ENCODE assay signal across 11 cellular contexts in the genomic region with DNA sequence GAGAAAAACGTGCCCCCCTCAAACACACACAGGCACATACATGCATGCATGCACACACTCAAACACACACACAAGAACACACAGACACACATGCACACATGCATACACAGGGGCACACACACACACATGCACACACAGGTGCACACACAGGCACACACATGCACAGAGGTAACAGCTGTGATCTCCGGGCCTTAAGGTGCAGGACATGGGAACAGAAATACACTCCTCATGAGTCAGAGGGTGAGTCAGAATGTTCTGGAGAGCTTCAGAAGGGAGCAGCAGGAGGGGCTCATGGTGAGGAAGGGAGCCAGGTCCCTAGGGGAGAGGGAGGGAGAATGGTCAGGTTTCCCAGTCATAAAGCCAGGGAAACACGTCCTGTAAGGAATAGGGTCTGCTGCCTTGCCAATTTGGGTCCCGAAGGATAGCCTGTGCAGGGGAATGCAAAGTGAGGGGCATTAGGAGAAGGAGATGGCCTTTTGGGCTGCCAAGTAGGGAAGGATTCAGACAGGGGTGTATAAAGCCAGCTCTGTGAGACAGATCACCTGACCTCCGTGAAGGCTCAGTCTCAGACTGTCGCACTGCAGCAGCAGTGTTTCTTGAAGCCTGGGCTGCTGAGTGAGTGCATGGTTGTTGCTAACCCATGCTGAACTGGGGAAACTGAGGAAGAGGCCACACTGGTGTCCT.
A peak's percentile ranks its signal among the peaks of the same experiment; 100 is the strongest.
DNase-seq lines count a peak whose midpoint lies in the region; ATAC-seq and TF ChIP-seq lines count a peak whose summit lies in the region.
"Had no signal": no experiment of that assay in that cellular context is flagged by ENCODE, and none has a peak within 500 bp of the region (broad histone marks: within the 10 kb centered on the region; RNA-seq: fewer than 3 reads in every experiment).

No MANE protein-coding gene starts in this region.

- no peaks in the 10 kb centered on the region for H3K9me3 ChIP-seq in body of pancreas

- no peak for TF ChIP-seq POLR2A in body of pancreas (IDR thresholded peaks at IDR 0.05)

- H3K4me1 ChIP-seq in body of pancreas: no peaks in the 10 kb centered on the region

- no peaks in the 10 kb centered on the region for H3K36me3 ChIP-seq in body of pancreas (replicated peaks in 1 of 2; ENCODE audit: insufficient read depth in 1 of 2, low read depth in 2 of 2)

- DNase-seq in ELR (ENCODE audit: low read depth): peak; percentile 76
- DNase-seq in RKO (ENCODE audit: low spot score): peak; percentile 58
- DNase-seq in retinal pigment epithelial cell (ENCODE audit: low read depth): peak; percentile 53
- DNase-seq in dorsolateral prefrontal cortex: no peak
- DNase-seq in NK-92 treated with Interleukin-12 subunit alpha and Interleukin-12 subunit beta, amount 100 ng/mL, for 24 hours (lab: John Stamatoyannopoulos, UW): no peak
- DNase-seq in GM10266 (ENCODE audit: extremely low spot score): no peak
- DNase-seq in body of pancreas: no peak
- DNase-seq: HFFc6, NCI-H2171, occipital lobe had no signal

- H3K27ac ChIP-seq in dorsolateral prefrontal cortex (no peak overlapping the region), body of pancreas (no peak overlapping the region)

- TF ChIP-seq CTCF in retinal pigment epithelial cell (conservative IDR thresholded peaks at IDR 0.05; ENCODE audit: low read depth, low read length) (no peak), dorsolateral prefrontal cortex (IDR thresholded peaks at IDR 0.05 in 54 of 56, conservative IDR thresholded peaks at IDR 0.05 in 2 of 56; ENCODE audit: low read depth in 1 of 56, partially characterized antibody in 56 of 56) (no peak), GM10266 (IDR thresholded peaks at IDR 0.05; ENCODE audit: control insufficient read depth, insufficient read depth, low read depth, missing control alignments) (no peak), body of pancreas (IDR thresholded peaks at IDR 0.05) (no peak)

- H3K27me3 ChIP-seq in dorsolateral prefrontal cortex (peaks cover 0 to 6% (median 0%) of the 10 kb centered on the region in 45 donors), body of pancreas (no peaks in the 10 kb centered on the region)

- H3K4me3 ChIP-seq in retinal pigment epithelial cell (ENCODE audit: low read length) (no peak overlapping the region), dorsolateral prefrontal cortex (no peak overlapping the region), body of pancreas (no peak overlapping the region)

- intact Hi-C loops in dorsolateral prefrontal cortex (cut with DNase I): no loop called here
- intact Hi-C loops in body of pancreas (cut with DNase I): no loop called here

- WGBS in body of pancreas, 2 donors: 76 to 82% methylated on average over 6 of the region's 6 CpGs

- ATAC-seq in esophagus mucosa (peak; percentile 88), body of pancreas (no peak)

Comparison
In these comparisons a context has a peak if more than half of its experiments do, and no peak if none do; other contexts are left out.
1. DNase-seq: peak in ELR (single experiment), RKO (single experiment) and retinal pigment epithelial cell (single experiment); none in dorsolateral prefrontal cortex (0 of 10), NK-92 treated with Interleukin-12 subunit alpha and Interleukin-12 subunit beta, amount 100 ng/mL, for 24 hours (single experiment), GM10266 (single experiment) and body of pancreas (0 of 4).